ENCODE assay signal across 16 cellular contexts in the genomic region with DNA sequence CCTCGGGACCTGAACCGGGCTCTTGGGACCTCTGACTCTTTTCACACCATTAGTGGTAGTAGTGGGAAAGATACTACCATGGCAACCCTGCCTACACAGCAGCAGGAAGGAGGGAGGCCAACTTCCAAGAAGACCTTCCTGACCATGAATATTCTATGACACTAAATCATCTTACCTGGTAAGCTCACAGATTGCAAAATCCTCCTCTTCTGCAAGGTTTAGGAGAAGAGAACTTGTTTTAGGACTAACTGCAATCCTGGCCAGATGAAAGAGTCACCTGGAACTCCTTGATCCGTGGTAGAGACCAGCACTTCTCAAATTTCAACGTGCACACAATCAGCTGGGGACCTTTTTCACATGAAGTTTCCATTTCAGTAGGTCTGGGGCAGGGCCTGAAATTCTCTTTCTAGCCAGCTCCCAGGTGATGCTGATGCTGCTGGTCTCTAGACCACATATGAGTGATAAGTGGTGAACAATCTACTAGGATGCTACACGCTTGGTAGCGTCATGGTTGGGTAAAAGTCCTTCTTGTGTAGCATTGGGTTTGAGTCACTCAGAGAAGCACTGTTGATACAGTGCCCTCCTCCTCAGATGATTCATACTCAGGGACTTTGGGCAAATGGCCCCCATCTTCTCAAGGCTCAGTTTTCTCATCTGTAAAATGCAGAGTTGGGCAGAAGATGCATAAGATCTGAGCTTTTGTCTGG. TPM values are rescaled to one million over a fixed set of nuclear protein-coding genes. Genes with fewer than 3 reads are reported as not detected.
DNase-seq lines count a peak whose midpoint lies in the region; ATAC-seq, FAIRE-seq and TF ChIP-seq lines count a peak whose summit lies in the region.
"Had no signal": no experiment of that assay in that cellular context is flagged by ENCODE, and none has a peak within 500 bp of the region (broad histone marks: within the 10 kb centered on the region; RNA-seq: fewer than 3 reads in every experiment).

No MANE protein-coding gene starts in this region.

- no peak for FAIRE-seq in K562 (lab: Jason Lieb, UNC)
- FAIRE-seq: HTR-8/SVneo had no signal

- H3K79me2 ChIP-seq in PC-3 (ENCODE audit: low read length), result no peaks in the 10 kb centered on the region
- no peaks in the 10 kb centered on the region for H3K79me2 ChIP-seq in K562 (ENCODE audit: control insufficient read depth, insufficient read depth, low read length)

- H3K36me3 ChIP-seq in PC-3 (ENCODE audit: low read depth, low read length) (no peaks in the 10 kb centered on the region), K562 (ENCODE audit: control insufficient read depth, insufficient read depth, low read length) (no peaks in the 10 kb centered on the region)
- H3K36me3 ChIP-seq: BLaER1, HAP-1, Peyer's patch had no signal

- no peak for TF ChIP-seq RAD21 in K562 (CRISPR knock-in tag; conservative IDR thresholded peaks at IDR 0.05 in 1 of 2, IDR thresholded peaks at IDR 0.05 in 1 of 2)

- H3F3A ChIP-seq in PC-3 (ENCODE audit: low read length, unreplicated experiment), result peaks cover 4% of the 10 kb centered on the region

- no peak for TF ChIP-seq CTCF in PC-3 (conservative IDR thresholded peaks at IDR 0.05; ENCODE audit: low read depth, low read length)
- TF ChIP-seq CTCF in K562 (IDR thresholded peaks at IDR 0.05 in 2 of 3, conservative IDR thresholded peaks at IDR 0.05 in 1 of 3; ENCODE audit: insufficient read depth in 2 of 3, low read depth in 1 of 3, low read length in 3 of 3), result no peak

- DNase-seq in PC-3, result peak; percentile 46
- no peak for DNase-seq in K562 (ENCODE audit: extremely low read depth in 1 of 4, low spot score in 3 of 4)
- no peak for DNase-seq in stimulated activated effector memory CD8-positive, alpha-beta T cell treated with anti-CD3 and anti-CD28 coated beads, Interleukin-12 subunit alpha, Interleukin-12 subunit beta, amount 100 ng/mL, for 72 hours (ENCODE audit: low spot score in 2 of 2)
- DNase-seq in inferior parietal cortex (ENCODE audit: extremely low spot score), result no peak
- DNase-seq: CD8-positive, alpha-beta memory T cell; DND-41; NCI-H446 treated with DMSO at 0.1 percent for 48 hours; NCI-H774; Peyer's patch; SIG-M5 had no signal

- H3K4me1 ChIP-seq in PC-3 (ENCODE audit: insufficient read depth, low read length), result peaks cover 59% of the 10 kb centered on the region
- peaks cover 7 to 40% of the 10 kb centered on the region in 2 experiments; a peak in 4 of 5 replicates for H3K4me1 ChIP-seq in K562 (replicated peaks in 1 of 2; ENCODE audit: control insufficient read depth in 2 of 2, insufficient read depth in 2 of 2, low read length in 2 of 2)
- H3K4me1 ChIP-seq: HAP-1, Peyer's patch had no signal

- ATAC-seq in GM18870 (IDR thresholded peaks at IDR 0.05; ENCODE audit: unreplicated experiment), result peak; percentile 55
- ATAC-seq in PC-3, result no peak
- no peak for ATAC-seq in K562
- ATAC-seq in stimulated activated effector memory CD8-positive, alpha-beta T cell treated with anti-CD3 and anti-CD28 coated beads, Interleukin-12 subunit alpha, Interleukin-12 subunit beta, amount 100 ng/mL, for 72 hours, result peak; percentile 76
- no peak for ATAC-seq in GM18502 (IDR thresholded peaks at IDR 0.05; ENCODE audit: poor library complexity, unreplicated experiment)
- ATAC-seq in HG03439 (IDR thresholded peaks at IDR 0.05; ENCODE audit: unreplicated experiment), result no peak

- TF ChIP-seq POLR2A in K562 (conservative IDR thresholded peaks at IDR 0.05), result no peak

- peak overlapping the region; percentile 53 for H3K27ac ChIP-seq in PC-3 (ENCODE audit: low read length)
- H3K27ac ChIP-seq in K562 (ENCODE audit: extremely low read depth, low read depth, low read length), result no peak overlapping the region
- H3K27ac ChIP-seq: BLaER1, Peyer's patch had no signal

- H3K4me3 ChIP-seq in PC-3 (ENCODE audit: low read length) (no peak overlapping the region), K562 (no peak overlapping the region)
- H3K4me3 ChIP-seq: BLaER1, HAP-1, Peyer's patch had no signal

- BruUV-seq in PC-3 (replicated peaks; lab: Mats Ljungman, UMichigan) (no TSS peak), K562 (replicated peaks; lab: Mats Ljungman, UMichigan) (no TSS peak)

- no peaks in the 10 kb centered on the region for H3K9me1 ChIP-seq in K562 (ENCODE audit: control insufficient read depth, insufficient read depth, low read length)

- 18% methylated on average over 6 of the region's 6 CpGs for WGBS in K562 (ENCODE audit: insufficient coverage, low coverage, missing lambda C conversion rate)

- no peaks in the 10 kb centered on the region for H3K9me3 Mint-ChIP-seq in stimulated activated effector memory CD8-positive, alpha-beta T cell treated with anti-CD3 and anti-CD28 coated beads, Interleukin-12 subunit alpha, Interleukin-12 subunit beta, amount 100 ng/mL, for 72 hours

- H4K20me1 ChIP-seq in PC-3 (ENCODE audit: low read length), result no peaks in the 10 kb centered on the region
- no peaks in the 10 kb centered on the region for H4K20me1 ChIP-seq in K562 (replicated peaks; ENCODE audit: control insufficient read depth, insufficient read depth, low read length)
- H4K20me1 ChIP-seq: BLaER1 had no signal

- H3K9ac ChIP-seq in PC-3 (ENCODE audit: low read length) (0 out of 2 replicates have a peak overlapping the region, but pooled peaks have one; percentile 1), K562 (ENCODE audit: insufficient read depth in 1 of 2, low read depth in 2 of 2, low read length in 2 of 2) (no peak overlapping the region)
- H3K9ac ChIP-seq: BLaER1 had no signal

- CTCF ChIA-PET in PC-3 (lab: Charles Lee), result no interaction called here
- CTCF ChIA-PET in K562 (lab: Yijun Ruan, JAX; ENCODE audit: low intra/inter-chr PET ratio), result no interaction called here

- TF ChIP-seq EP300 in K562 (IDR thresholded peaks at IDR 0.05; ENCODE audit: low read length), result no peak

- H3K9me3 ChIP-seq in PC-3 (ENCODE audit: low read length) (no peaks in the 10 kb centered on the region), K562 (replicated peaks; ENCODE audit: control insufficient read depth, insufficient read depth, low read depth, low read length) (peaks cover 4% of the 10 kb centered on the region; the same call in 1 of the 2 replicates)
- H3K9me3 ChIP-seq: BLaER1, HAP-1, Peyer's patch had no signal

- H3K4me2 ChIP-seq in PC-3 (ENCODE audit: low read length) (no peak overlapping the region), K562 (ENCODE audit: insufficient read depth, low read length) (no peak overlapping the region)

- no peak overlapping the region for H3K27ac Mint-ChIP-seq in stimulated activated effector memory CD8-positive, alpha-beta T cell treated with anti-CD3 and anti-CD28 coated beads, Interleukin-12 subunit alpha, Interleukin-12 subunit beta, amount 100 ng/mL, for 72 hours
- H3K27ac Mint-ChIP-seq: CD8-positive, alpha-beta memory T cell had no signal

- H2AFZ ChIP-seq in PC-3 (ENCODE audit: low read length) (no peak overlapping the region), K562 (ENCODE audit: low read depth, low read length) (no peak overlapping the region)

- in situ Hi-C loops in K562 (cut with MboI), result no loop called here

- POLR2A ChIA-PET in PC-3 (lab: Charles Lee; ENCODE audit: unreplicated experiment) (no interaction called here), K562 (lab: Yijun Ruan, JAX) (interaction anchor here (0.7 to 1.4 kb wide), 3 partner anchors 11 to 27 kb away, joined by 3 to 4 read pairs (median 3); no protein-coding TSS in a partner anchor)

- intact Hi-C loops in PC-3 (cut with micrococcal nuclease), result loop anchor here (5.0 kb wide), 1 partner anchor 83 kb away; the partner anchor contains the start of genes ISCU and SART3
- intact Hi-C loops in K562 (cut with micrococcal nuclease), result no loop called here

- H3K27me3 ChIP-seq in PC-3 (ENCODE audit: low read length), result no peaks in the 10 kb centered on the region
- H3K27me3 ChIP-seq in K562 (ENCODE audit: control insufficient read depth in 2 of 2, insufficient read depth in 2 of 2, low read length in 2 of 2), result no peaks in the 10 kb centered on the region
- H3K27me3 ChIP-seq: BLaER1, Peyer's patch had no signal

- H3K36me3 Mint-ChIP-seq in stimulated activated effector memory CD8-positive, alpha-beta T cell treated with anti-CD3 and anti-CD28 coated beads, Interleukin-12 subunit alpha, Interleukin-12 subunit beta, amount 100 ng/mL, for 72 hours, result no peaks in the 10 kb centered on the region
- H3K36me3 Mint-ChIP-seq: CD8-positive, alpha-beta memory T cell had no signal

- no peaks in the 10 kb centered on the region for H3K4me1 Mint-ChIP-seq in stimulated activated effector memory CD8-positive, alpha-beta T cell treated with anti-CD3 and anti-CD28 coated beads, Interleukin-12 subunit alpha, Interleukin-12 subunit beta, amount 100 ng/mL, for 72 hours
- H3K4me1 Mint-ChIP-seq: CD8-positive, alpha-beta memory T cell had no signal

- no peaks in the 10 kb centered on the region for H3K9me2 ChIP-seq in PC-3 (replicated peaks; ENCODE audit: low read length)

- H3K4me3 Mint-ChIP-seq in stimulated activated effector memory CD8-positive, alpha-beta T cell treated with anti-CD3 and anti-CD28 coated beads, Interleukin-12 subunit alpha, Interleukin-12 subunit beta, amount 100 ng/mL, for 72 hours, result no peak overlapping the region
- H3K4me3 Mint-ChIP-seq: CD8-positive, alpha-beta memory T cell had no signal

TF ChIP-seq in K562, 482 proteins besides CTCF, POLR2A, EP300 and RAD21 (continues in another document):
- 0 out of 2 replicates have a peak, but pooled peaks have one; percentile 10 for TF ChIP-seq JUND (IDR thresholded peaks at IDR 0.05; ENCODE audit: borderline replicate concordance, low read depth, low read length)
- TF ChIP-seq JUND (tag; IDR thresholded peaks at IDR 0.05; ENCODE audit: borderline replicate concordance, low read depth, low read length), result no peak

RNA-seq across cellular contexts. Expression of gene FICD, which starts 35.6 kb away (rescaled TPM):
- 6.4 and 18.5 TPM in 2 replicates for total RNA-seq in PC-3 (2014; rRNA removed)
- total RNA-seq in K562 (2011; cell fraction: chromatin; rRNA removed; ENCODE audit: low replicate concordance), result 9.7 and 12.2 TPM in 2 replicates
- 11.8 and 12.1 TPM in 2 replicates for total RNA-seq in K562 (2011; cell fraction: nucleolus; rRNA removed)
- 5.6 and 7.8 TPM in 2 replicates for total RNA-seq in K562 (2011; cell fraction: nucleoplasm; rRNA removed)
- total RNA-seq in K562 (2014; rRNA removed), result 3.1 and 4.5 TPM in 2 replicates
- 1.9 TPM in 2 replicates for total RNA-seq in K562 (2014; rRNA removed; fragmentation: Illumina TruSeq; extraction: Trizol)
- 2.8 and 3.1 TPM in 2 replicates for total RNA-seq in K562 (2015; rRNA removed; fragmentation: Illumina TruSeq; extraction: Trizol)
- 3.0 and 3.4 TPM in 2 replicates for total RNA-seq in K562 (2021)
- 0.80 and 0.88 TPM in 2 replicates for polyA plus RNA-seq in K562 (2011; rRNA removed)
- polyA plus RNA-seq in K562 (2011; cell fraction: cytosol; rRNA removed), result 1.1 and 1.2 TPM in 2 replicates
- 4.7 and 6.8 TPM in 2 replicates for polyA plus RNA-seq in K562 (2011; cell fraction: nucleus; rRNA removed)
- polyA plus RNA-seq in K562 (2012), result 2.4 and 5.0 TPM in 2 replicates
- 1.6 and 2.0 TPM in 2 replicates for polyA plus RNA-seq in K562 (2014; fragmentation: Illumina TruSeq; extraction: Trizol)
- polyA plus RNA-seq in K562 (2014; fragmentation: Nextera tagmentation; extraction: Ambion mirVana), result 1 to 10 TPM; 1.1 to 1.2 TPM
- 2.1 and 2.7 TPM in 2 replicates for polyA plus RNA-seq in K562 (2014; rRNA removed)
- 2.9 and 3.9 TPM in 2 replicates for polyA minus RNA-seq in K562 (2011; rRNA and poly(A)+ RNA removed)
- 2.1 and 3.6 TPM in 2 replicates for polyA minus RNA-seq in K562 (2011; cell fraction: cytosol; rRNA and poly(A)+ RNA removed)
- polyA minus RNA-seq in K562 (2011; cell fraction: nucleus; rRNA and poly(A)+ RNA removed), result 8.3 and 11.3 TPM in 2 replicates

Comparison
In these comparisons a context has a peak if more than half of its experiments do, and no peak if none do; other contexts are left out.
1. ATAC-seq: peak in GM18870 (single experiment) and stimulated activated effector memory CD8-positive, alpha-beta T cell treated with anti-CD3 and anti-CD28 coated beads, Interleukin-12 subunit alpha, Interleukin-12 subunit beta, amount 100 ng/mL, for 72 hours (single experiment); none in PC-3 (single experiment), K562 (single experiment), GM18502 (single experiment) and HG03439 (single experiment).